10 cellular contexts compared by ENCODE assay signal in the genomic region with DNA sequence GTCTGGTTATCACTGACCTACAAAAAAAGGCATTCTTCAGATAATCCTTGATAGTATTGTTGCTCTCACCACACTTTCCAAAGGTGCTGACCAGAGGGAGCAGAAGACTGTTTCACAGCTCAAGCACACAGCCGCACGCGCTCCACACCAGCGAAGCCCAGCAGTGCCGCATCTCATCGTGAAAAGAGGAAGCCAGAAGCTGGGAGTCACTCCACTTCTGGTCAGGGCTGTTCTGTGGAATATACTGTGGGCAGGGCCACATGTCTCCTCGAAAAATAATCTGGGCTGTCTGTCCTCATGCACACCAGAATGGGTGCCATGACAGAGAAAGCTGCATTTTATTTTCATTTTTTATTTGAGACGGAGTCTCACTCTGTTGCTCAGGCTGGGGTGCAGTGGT. TPM values are rescaled to one million over a fixed set of nuclear protein-coding genes. Genes with fewer than 3 reads are reported as not detected.
A peak's percentile ranks its signal among the peaks of the same experiment; 100 is the strongest.
DNase-seq lines count a peak whose midpoint lies in the region; ATAC-seq and TF ChIP-seq lines count a peak whose summit lies in the region.
"Had no signal": no experiment of that assay in that cellular context is flagged by ENCODE, and none has a peak within 500 bp of the region (broad histone marks: within the 10 kb centered on the region; RNA-seq: fewer than 3 reads in every experiment).

No MANE protein-coding gene starts in this region.

- no peaks in the 10 kb centered on the region for H3F3A ChIP-seq in OCI-LY1 (ENCODE audit: insufficient read depth, low read length)

- H4K20me1 ChIP-seq in OCI-LY1 (ENCODE audit: insufficient read depth, low read length): no peaks in the 10 kb centered on the region

- 0 out of 2 replicates have a peak overlapping the region, but pooled peaks have one; percentile 14 for H3K4me2 ChIP-seq in OCI-LY1 (ENCODE audit: low read length)

- intact Hi-C loops in left ventricle myocardium superior (cut with micrococcal nuclease): no loop called here

- no peak overlapping the region for H3K9ac ChIP-seq in OCI-LY1 (ENCODE audit: low read length)

- H2AFZ ChIP-seq in OCI-LY1 (ENCODE audit: low read length): no peak overlapping the region

- H3K36me3 ChIP-seq in OCI-LY1 (ENCODE audit: insufficient read depth, low read length): no peaks in the 10 kb centered on the region

- peaks cover 6% of the 10 kb centered on the region for H3K4me1 Mint-ChIP-seq in activated T-cell treated with anti-CD3 and anti-CD28 coated beads, Interleukin-2, amount 50 U/mL, for 4 hours (ENCODE audit: low read depth)
- no peaks in the 10 kb centered on the region for H3K4me1 Mint-ChIP-seq in glutamatergic neuron (ENCODE audit: low read depth, unreplicated experiment)

- H3K4me3 ChIP-seq in OCI-LY1 (ENCODE audit: low read depth, low read length, poor library complexity, severe bottlenecking): no peak overlapping the region

- DNase-seq in activated T-cell treated with anti-CD3 and anti-CD28 coated beads, Interleukin-2, amount 50 U/mL, for 4 hours: no peak
- no peak for DNase-seq in activated T-cell treated with anti-CD3 and anti-CD28 coated beads, Interleukin-2, amount 50 U/mL, for 48 hours
- DNase-seq in left ventricle myocardium superior: no peak
- DNase-seq in superior temporal gyrus (ENCODE audit: extremely low spot score): peak; percentile 10
- DNase-seq in foreskin keratinocyte: no peak
- no peak for DNase-seq in glutamatergic neuron
- DNase-seq in activated CD4-positive, alpha-beta T cell treated with anti-CD3 and anti-CD28 coated beads, Interleukin-2, amount 50 U/mL, for 48 hours: no peak
- DNase-seq: NCI-H226 had no signal

- no peaks in the 10 kb centered on the region for H3K79me2 ChIP-seq in OCI-LY1 (ENCODE audit: insufficient read depth, low read length)

- H3K4me3 Mint-ChIP-seq in activated T-cell treated with anti-CD3 and anti-CD28 coated beads, Interleukin-2, amount 50 U/mL, for 4 hours: peak overlapping the region; percentile 35
- H3K4me3 Mint-ChIP-seq in glutamatergic neuron (ENCODE audit: unreplicated experiment): no peak overlapping the region

- TF ChIP-seq CTCF in OCI-LY1 (IDR thresholded peaks at IDR 0.05; ENCODE audit: low read length) (no peak), foreskin keratinocyte (conservative IDR thresholded peaks at IDR 0.05) (no peak), glutamatergic neuron (IDR thresholded peaks at IDR 0.05; ENCODE audit: partially characterized antibody, unreplicated experiment) (no peak)

- H3K36me3 Mint-ChIP-seq in activated T-cell treated with anti-CD3 and anti-CD28 coated beads, Interleukin-2, amount 50 U/mL, for 4 hours (ENCODE audit: insufficient read depth): no peaks in the 10 kb centered on the region
- no peaks in the 10 kb centered on the region for H3K36me3 Mint-ChIP-seq in glutamatergic neuron (ENCODE audit: unreplicated experiment)

- H3K27ac ChIP-seq in OCI-LY1 (ENCODE audit: low read depth, low read length, poor library complexity, severe bottlenecking) (no peak overlapping the region), foreskin keratinocyte (no peak overlapping the region)

- no peaks in the 10 kb centered on the region for H3K9me2 ChIP-seq in OCI-LY1 (ENCODE audit: low read depth, low read length)

- H3K27me3 ChIP-seq in OCI-LY1 (ENCODE audit: insufficient read depth, low read length) (no peaks in the 10 kb centered on the region), foreskin keratinocyte (no peaks in the 10 kb centered on the region)

- peaks cover 2% of the 10 kb centered on the region for H3K27me3 Mint-ChIP-seq in activated T-cell treated with anti-CD3 and anti-CD28 coated beads, Interleukin-2, amount 50 U/mL, for 4 hours (ENCODE audit: low read depth)
- H3K27me3 Mint-ChIP-seq in glutamatergic neuron (ENCODE audit: unreplicated experiment): no peaks in the 10 kb centered on the region

- no peak overlapping the region for H3K27ac Mint-ChIP-seq in glutamatergic neuron (ENCODE audit: unreplicated experiment)

- no peaks in the 10 kb centered on the region for H3K9me3 Mint-ChIP-seq in activated T-cell treated with anti-CD3 and anti-CD28 coated beads, Interleukin-2, amount 50 U/mL, for 4 hours
- H3K9me3 Mint-ChIP-seq in glutamatergic neuron (ENCODE audit: unreplicated experiment): no peaks in the 10 kb centered on the region

- no peaks in the 10 kb centered on the region for H3K9me3 ChIP-seq in OCI-LY1 (ENCODE audit: low read length)

- ATAC-seq in activated T-cell treated with anti-CD3 and anti-CD28 coated beads, Interleukin-2, amount 50 U/mL, for 4 hours: peak in 1 of 2 donors; percentile 37
- ATAC-seq in left ventricle myocardium superior (peak; percentile 48), foreskin keratinocyte (no peak)

- H3K4me1 ChIP-seq in OCI-LY1 (ENCODE audit: insufficient read depth, low read length, severe bottlenecking) (no peaks in the 10 kb centered on the region), foreskin keratinocyte (no peaks in the 10 kb centered on the region)

RNA-seq across cellular contexts. Expression of a gene that starts 7.3 kb away (rescaled TPM):
- under 1 TPM in 2 of 3 donors, not detected in 1; 0.40 to 0.78 TPM for total RNA-seq in activated T-cell treated with anti-CD3 and anti-CD28 coated beads, Interleukin-2, amount 50 U/mL, for 4 hours
- total RNA-seq in left ventricle myocardium superior (2.7 TPM), foreskin keratinocyte (0.31 and 0.53 TPM in 2 replicates), glutamatergic neuron (ENCODE audit: unreplicated experiment) (0.61 TPM)
- polyA plus RNA-seq in foreskin keratinocyte: 0.34 and 0.69 TPM in 2 replicates

RNA-seq across cellular contexts. Expression of a gene that starts 21.6 kb away (rescaled TPM):
- total RNA-seq in activated T-cell treated with anti-CD3 and anti-CD28 coated beads, Interleukin-2, amount 50 U/mL, for 4 hours: under 1 TPM; 0.11 to 0.58 (median 0.38) TPM
- not detected for total RNA-seq in left ventricle myocardium superior
- total RNA-seq in foreskin keratinocyte: 50.2 and 54.2 TPM in 2 replicates
- polyA plus RNA-seq in foreskin keratinocyte: 77.6 and 85.5 TPM in 2 replicates
- total RNA-seq in glutamatergic neuron (ENCODE audit: unreplicated experiment): not detected
- total RNA-seq: SK-MEL-5 had no signal

RNA-seq across cellular contexts. Expression of a gene that starts 22.8 kb away (rescaled TPM):
- total RNA-seq in activated T-cell treated with anti-CD3 and anti-CD28 coated beads, Interleukin-2, amount 50 U/mL, for 4 hours: 100 to 1,000 TPM; 783 to 850 (median 809) TPM
- total RNA-seq in left ventricle myocardium superior (84.8 TPM), foreskin keratinocyte (99.8 and 114 TPM in 2 replicates), glutamatergic neuron (ENCODE audit: unreplicated experiment) (473 TPM)
- 355 and 388 TPM in 2 replicates for polyA plus RNA-seq in foreskin keratinocyte

RNA-seq across cellular contexts. Expression of a gene that starts 39.7 kb away (rescaled TPM):
- 10 to 100 TPM; 59.8 to 63.9 (median 61.9) TPM for total RNA-seq in activated T-cell treated with anti-CD3 and anti-CD28 coated beads, Interleukin-2, amount 50 U/mL, for 4 hours
- total RNA-seq in left ventricle myocardium superior: 77.4 TPM
- 33.6 and 34.3 TPM in 2 replicates for total RNA-seq in foreskin keratinocyte
- polyA plus RNA-seq in foreskin keratinocyte: 26.7 and 29.5 TPM in 2 replicates
- 61.2 TPM for total RNA-seq in glutamatergic neuron (ENCODE audit: unreplicated experiment)

RNA-seq across cellular contexts. Expression of a gene that starts 45.4 kb away (rescaled TPM):
- 1 to 10 TPM; 1.3 to 2.7 (median 2.5) TPM for total RNA-seq in activated T-cell treated with anti-CD3 and anti-CD28 coated beads, Interleukin-2, amount 50 U/mL, for 4 hours
- total RNA-seq in left ventricle myocardium superior: 7.4 TPM
- 103 and 105 TPM in 2 replicates for total RNA-seq in foreskin keratinocyte
- polyA plus RNA-seq in foreskin keratinocyte: 123 and 140 TPM in 2 replicates
- 0.71 TPM for total RNA-seq in glutamatergic neuron (ENCODE audit: unreplicated experiment)

Comparison
In these comparisons a context has a peak if more than half of its experiments do, and no peak if none do; other contexts are left out.
1. RNA of a gene that starts 21.6 kb away (total RNA-seq): 50.2 to 54.2 TPM in foreskin keratinocyte; 0.11 to 0.58 TPM in activated T-cell treated with anti-CD3 and anti-CD28 coated beads, Interleukin-2, amount 50 U/mL, for 4 hours, not detected in glutamatergic neuron (single experiment) and not detected in left ventricle myocardium superior (single experiment); every median in the first group is over 10 times any median in the second.